26 cellular contexts compared by ENCODE assay signal in the genomic region with DNA sequence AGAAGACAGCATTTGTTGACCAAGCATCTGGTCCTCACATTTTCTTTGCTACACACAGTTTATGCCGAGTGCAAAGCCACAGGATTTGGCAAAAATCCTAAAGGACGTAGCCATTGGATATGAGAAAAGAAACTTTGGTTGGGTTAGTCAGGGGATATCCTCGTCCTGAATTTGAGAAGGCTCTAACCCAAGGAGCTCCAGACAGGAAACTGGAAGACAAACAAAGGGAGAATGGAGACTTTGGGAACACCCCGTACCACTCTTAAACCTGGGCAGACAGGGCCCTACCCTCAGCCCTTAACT.
A peak's percentile ranks its signal among the peaks of the same experiment; 100 is the strongest.
DNase-seq lines count a peak whose midpoint lies in the region; ATAC-seq and TF ChIP-seq lines count a peak whose summit lies in the region.
"Had no signal": no experiment of that assay in that cellular context is flagged by ENCODE, and none has a peak within 500 bp of the region (broad histone marks: within the 10 kb centered on the region; RNA-seq: fewer than 3 reads in every experiment).

No MANE protein-coding gene starts in this region.

- H3K9ac ChIP-seq in IMR-90 (ENCODE audit: low read depth, low read length) (no peak overlapping the region), Karpas-422 (ENCODE audit: low read length) (no peak overlapping the region)

- H2AFZ ChIP-seq in IMR-90 (replicated peaks; ENCODE audit: low read length, poor library complexity) (peak overlapping the region; percentile 27), Karpas-422 (ENCODE audit: low read length) (no peak overlapping the region)

- H3K36me3 ChIP-seq in BJ (ENCODE audit: control insufficient read depth, insufficient read depth, low read length) (no peaks in the 10 kb centered on the region), IMR-90 (ENCODE audit: control insufficient read depth, insufficient read depth, low read length) (no peaks in the 10 kb centered on the region), Karpas-422 (ENCODE audit: insufficient read depth, low read length) (no peaks in the 10 kb centered on the region)
- H3K36me3 ChIP-seq: heart right ventricle, ovary, right atrium auricular region had no signal

- H3K4me1 Mint-ChIP-seq in osteocyte (ENCODE audit: unreplicated experiment): peaks cover 53% of the 10 kb centered on the region
- no peaks in the 10 kb centered on the region for H3K4me1 Mint-ChIP-seq in activated T-cell treated with anti-CD3 and anti-CD28 coated beads, Interleukin-2, amount 50 U/mL, for 72 hours (ENCODE audit: low read depth)
- H3K4me1 Mint-ChIP-seq: activated naive CD8-positive, alpha-beta T cell treated with anti-CD3 and anti-CD28 coated beads, Interleukin-2, amount 10 ng/mL, durations not matched to agents 7 days and 5 days; CD4-positive, alpha-beta memory T cell; memory B cell; naive thymus-derived CD4-positive, alpha-beta T cell; stimulated activated naive CD8-positive, alpha-beta T cell treated with anti-CD3 and anti-CD28 coated beads, Interleukin-15, amount 100 ng/mL, for 72 hours had no signal

- H2BK20ac ChIP-seq in IMR-90 (ENCODE audit: low read depth, low read length): peak overlapping the region; percentile 77

- peak overlapping the region; percentile 58 for H2AK9ac ChIP-seq in IMR-90 (replicated peaks; ENCODE audit: low read depth, low read length, poor library complexity)

- H3K36me3 Mint-ChIP-seq in osteocyte (ENCODE audit: unreplicated experiment): peaks cover 5% of the 10 kb centered on the region
- H3K36me3 Mint-ChIP-seq in activated T-cell treated with anti-CD3 and anti-CD28 coated beads, Interleukin-2, amount 50 U/mL, for 72 hours (ENCODE audit: insufficient read depth in 2 of 2): no peaks in the 10 kb centered on the region
- H3K36me3 Mint-ChIP-seq: activated CD4-positive, alpha-beta memory T cell treated with anti-CD3 and anti-CD28 coated beads for 36 hours; activated naive CD8-positive, alpha-beta T cell treated with anti-CD3 and anti-CD28 coated beads, Interleukin-2, amount 10 ng/mL, durations not matched to agents 7 days and 5 days; brain; CD4-positive, alpha-beta memory T cell; memory B cell; naive thymus-derived CD4-positive, alpha-beta T cell; type B pancreatic cell had no signal

- no peaks in the 10 kb centered on the region for H3K79me1 ChIP-seq in IMR-90 (ENCODE audit: low read depth in 1 of 2, low read length in 2 of 2)

- no peak overlapping the region for H3K4me3 Mint-ChIP-seq in osteocyte (ENCODE audit: unreplicated experiment)
- H3K4me3 Mint-ChIP-seq in activated T-cell treated with anti-CD3 and anti-CD28 coated beads, Interleukin-2, amount 50 U/mL, for 72 hours: no peak overlapping the region
- H3K4me3 Mint-ChIP-seq: activated CD4-positive, alpha-beta memory T cell treated with anti-CD3 and anti-CD28 coated beads for 36 hours; activated naive CD8-positive, alpha-beta T cell treated with anti-CD3 and anti-CD28 coated beads, Interleukin-2, amount 10 ng/mL, durations not matched to agents 7 days and 5 days; brain; CD4-positive, alpha-beta memory T cell; memory B cell; naive thymus-derived CD4-positive, alpha-beta T cell; stimulated activated naive CD8-positive, alpha-beta T cell treated with anti-CD3 and anti-CD28 coated beads, Interleukin-15, amount 100 ng/mL, for 72 hours; type B pancreatic cell had no signal

- CTCF ChIA-PET in BJ (lab: Yijun Ruan, JAX): interaction anchor here (0.7 to 8.5 kb wide), 17 partner anchors 8 to 1063 kb away, joined by 3 to 112 read pairs (median 4); no protein-coding TSS in a partner anchor
- CTCF ChIA-PET in IMR-90 (lab: Yijun Ruan, JAX): interaction anchor here (0.7 to 2.2 kb wide), 3 partner anchors 169 to 281 kb away, joined by 3 to 8 read pairs (median 7); no protein-coding TSS in a partner anchor

- H4K20me1 ChIP-seq in IMR-90 (ENCODE audit: insufficient read depth, low read length) (no peaks in the 10 kb centered on the region), Karpas-422 (ENCODE audit: insufficient read depth, low read depth, low read length) (no peaks in the 10 kb centered on the region)

- DNase-seq in BJ (ENCODE audit: low read depth) (peak; percentile 63), IMR-90 (peak; percentile 64), cerebellar cortex (ENCODE audit: low spot score) (peak; percentile 31), osteocyte (ENCODE audit: extremely low spot score, unreplicated experiment) (no peak), Karpas-422 (no peak)
- no peak for DNase-seq in activated T-cell treated with anti-CD3 and anti-CD28 coated beads, Interleukin-2, amount 50 U/mL, for 72 hours
- no peak for DNase-seq in stimulated activated CD4-positive, alpha-beta T cell treated with anti-CD3 and anti-CD28 coated beads, Interleukin-1b, Interleukin-23, amount 100 ng/mL, for 48 hours
- DNase-seq: activated CD4-positive, alpha-beta memory T cell treated with anti-CD3 and anti-CD28 coated beads for 36 hours; activated effector memory CD4-positive, alpha-beta T cell treated with Interleukin-2 at 50 U/mL for 16 hours; activated naive CD8-positive, alpha-beta T cell treated with anti-CD3 and anti-CD28 coated beads, Interleukin-2, amount 10 ng/mL, durations not matched to agents 7 days and 5 days; CD4-positive, alpha-beta memory T cell; cortex of kidney; DMS79; heart right ventricle; left cardiac atrium; naive thymus-derived CD4-positive, alpha-beta T cell; NCI-H1694 treated with DMSO at 0.1 percent for 48 hours; NCI-H69; ovary; stimulated activated CD4-positive, alpha-beta T cell treated with anti-CD3 and anti-CD28 coated beads, Interleukin-12 subunit alpha, Interleukin-12 subunit beta, amount 100 ng/mL, for 4 hours; stimulated activated naive CD8-positive, alpha-beta T cell treated with anti-CD3 and anti-CD28 coated beads, Interleukin-15, amount 100 ng/mL, for 72 hours had no signal

- no peaks in the 10 kb centered on the region for H3K9me2 ChIP-seq in Karpas-422 (replicated peaks; ENCODE audit: insufficient read depth, low read length)

- H4K91ac ChIP-seq in IMR-90 (ENCODE audit: insufficient read depth, low read depth, low read length): peak overlapping the region; percentile 91

- TF ChIP-seq CTCF in BJ (IDR thresholded peaks at IDR 0.05; ENCODE audit: insufficient read depth, low read depth, low read length) (no peak), IMR-90 (conservative IDR thresholded peaks at IDR 0.05; ENCODE audit: low read depth, low read length) (no peak), osteocyte (IDR thresholded peaks at IDR 0.05) (no peak)

- no peak overlapping the region for H3K56ac ChIP-seq in IMR-90 (ENCODE audit: extremely low read depth, insufficient read depth, low read length)

- in situ Hi-C loops in IMR-90 (cut with MboI; ENCODE audit: low sequenced_read_pairs): no loop called here

- no peaks in the 10 kb centered on the region for H3K9me3 ChIP-seq in IMR-90 (ENCODE audit: control insufficient read depth, insufficient read depth, low read length)
- no peaks in the 10 kb centered on the region for H3K9me3 ChIP-seq in Karpas-422 (ENCODE audit: low read length)
- H3K9me3 ChIP-seq: heart right ventricle, ovary, right atrium auricular region had no signal

- no TSS peak for BruUV-seq in IMR-90 (replicated peaks; lab: Mats Ljungman, UMichigan)

- POLR2A ChIA-PET in BJ (lab: Charles Lee): no interaction called here
- POLR2A ChIA-PET in IMR-90 (lab: Charles Lee; ENCODE audit: unreplicated experiment): no interaction called here

- H3K14ac ChIP-seq in IMR-90 (replicated peaks; ENCODE audit: low read depth, low read length): peak overlapping the region; percentile 27

- no peak overlapping the region for H3K4me2 ChIP-seq in IMR-90 (ENCODE audit: low read depth, low read length)
- no peak overlapping the region for H3K4me2 ChIP-seq in Karpas-422 (ENCODE audit: low read depth, low read length, poor library complexity, severe bottlenecking)

- H3K18ac ChIP-seq in IMR-90 (ENCODE audit: low read depth, low read length): peak overlapping the region; percentile 62

- peak overlapping the region; percentile 87 for H2AK5ac ChIP-seq in IMR-90 (ENCODE audit: low read depth, low read length)

- H3K9me3 Mint-ChIP-seq in osteocyte (ENCODE audit: unreplicated experiment): peaks cover 3% of the 10 kb centered on the region
- no peaks in the 10 kb centered on the region for H3K9me3 Mint-ChIP-seq in activated T-cell treated with anti-CD3 and anti-CD28 coated beads, Interleukin-2, amount 50 U/mL, for 72 hours
- H3K9me3 Mint-ChIP-seq: activated CD4-positive, alpha-beta memory T cell treated with anti-CD3 and anti-CD28 coated beads for 36 hours; activated naive CD8-positive, alpha-beta T cell treated with anti-CD3 and anti-CD28 coated beads, Interleukin-2, amount 10 ng/mL, durations not matched to agents 7 days and 5 days; CD4-positive, alpha-beta memory T cell; memory B cell; naive thymus-derived CD4-positive, alpha-beta T cell; stimulated activated naive CD8-positive, alpha-beta T cell treated with anti-CD3 and anti-CD28 coated beads, Interleukin-15, amount 100 ng/mL, for 72 hours; type B pancreatic cell had no signal

- H2BK5ac ChIP-seq in IMR-90 (ENCODE audit: low read depth, low read length, poor library complexity, severe bottlenecking): peak overlapping the region; percentile 74

- H3K4me1 ChIP-seq in IMR-90 (ENCODE audit: control insufficient read depth, insufficient read depth, low read length) (peaks cover 16% of the 10 kb centered on the region; the same call in 1 of the 2 replicates), Karpas-422 (ENCODE audit: low read length) (no peaks in the 10 kb centered on the region)

- H3K27ac Mint-ChIP-seq in osteocyte (ENCODE audit: unreplicated experiment): peak overlapping the region; percentile 96
- no peak overlapping the region for H3K27ac Mint-ChIP-seq in activated T-cell treated with anti-CD3 and anti-CD28 coated beads, Interleukin-2, amount 50 U/mL, for 72 hours
- H3K27ac Mint-ChIP-seq: activated CD4-positive, alpha-beta memory T cell treated with anti-CD3 and anti-CD28 coated beads for 36 hours; activated naive CD8-positive, alpha-beta T cell treated with anti-CD3 and anti-CD28 coated beads, Interleukin-2, amount 10 ng/mL, durations not matched to agents 7 days and 5 days; CD4-positive, alpha-beta memory T cell; memory B cell; stimulated activated naive CD8-positive, alpha-beta T cell treated with anti-CD3 and anti-CD28 coated beads, Interleukin-15, amount 100 ng/mL, for 72 hours; type B pancreatic cell had no signal

- H2BK120ac ChIP-seq in IMR-90 (ENCODE audit: low read depth, low read length): peak overlapping the region; percentile 92

- peak overlapping the region; percentile 79 for H3K4ac ChIP-seq in IMR-90 (ENCODE audit: low read depth, low read length)

- 0 out of 2 replicates have a peak overlapping the region, but pooled peaks have one; percentile 20 for H3K23ac ChIP-seq in IMR-90 (ENCODE audit: low read depth, low read length)

- intact Hi-C loops in IMR-90 (cut with micrococcal nuclease): loop anchor here (5.0 to 10.0 kb wide), 3 partner anchors 80 to 863 kb away; no protein-coding TSS in a partner anchor

- peak overlapping the region; percentile 81 for H2BK15ac ChIP-seq in IMR-90 (ENCODE audit: low read depth, low read length)

- no CpG with 5 or more reads among the region's 4 CpGs for WGBS in IMR-90 (ENCODE audit: extremely low coverage in 2 of 2, insufficient read length in 1 of 2), 2 experiments

- H3K27ac ChIP-seq in IMR-90 (ENCODE audit: insufficient read depth, low read length) (no peak overlapping the region; the same call in 1 of the 2 replicates), Karpas-422 (ENCODE audit: low read length) (no peak overlapping the region)
- H3K27ac ChIP-seq: heart right ventricle, ovary, right atrium auricular region had no signal

- dilution Hi-C loops in IMR-90 (cut with HindIII; ENCODE audit: low sequenced_read_pairs, unreplicated experiment): no loop called here

- no peaks in the 10 kb centered on the region; the same call in 1 of the 2 replicates for H3K27me3 ChIP-seq in BJ (ENCODE audit: control insufficient read depth, insufficient read depth, low read length)
- peaks cover 3% of the 10 kb centered on the region; the same call in 1 of the 2 replicates for H3K27me3 ChIP-seq in IMR-90 (ENCODE audit: control insufficient read depth, insufficient read depth, low read length)
- no peaks in the 10 kb centered on the region for H3K27me3 ChIP-seq in Karpas-422 (ENCODE audit: low read length)
- H3K27me3 ChIP-seq: heart right ventricle, ovary, right atrium auricular region had no signal

- no peaks in the 10 kb centered on the region for H3K79me2 ChIP-seq in Karpas-422 (ENCODE audit: low read length)

- H3K4me3 ChIP-seq in BJ (ENCODE audit: low read depth, low read length) (no peak overlapping the region), IMR-90 (ENCODE audit: insufficient read depth, low read depth, low read length) (no peak overlapping the region), Karpas-422 (ENCODE audit: low read length) (no peak overlapping the region)
- H3K4me3 ChIP-seq: heart right ventricle, ovary, right atrium auricular region had no signal

- ATAC-seq in IMR-90 (ENCODE audit: low read depth) (no peak), HG03280 (IDR thresholded peaks at IDR 0.05; ENCODE audit: unreplicated experiment) (no peak)
- no peak for ATAC-seq in activated T-cell treated with anti-CD3 and anti-CD28 coated beads, Interleukin-2, amount 50 U/mL, for 72 hours (replicated peaks in 1 of 2)
- ATAC-seq: naive thymus-derived CD4-positive, alpha-beta T cell; stimulated activated naive CD8-positive, alpha-beta T cell treated with anti-CD3 and anti-CD28 coated beads, Interleukin-15, amount 100 ng/mL, for 72 hours had no signal

- H3K9me1 ChIP-seq in IMR-90 (ENCODE audit: insufficient read depth, low read length): peaks cover 10% of the 10 kb centered on the region; the same call in 1 of the 2 replicates

- TF ChIP-seq RAD21 in IMR-90 (IDR thresholded peaks at IDR 0.05; ENCODE audit: low read length): no peak

- no peak for TF ChIP-seq POLR2A in IMR-90 (IDR thresholded peaks at IDR 0.05; ENCODE audit: low read depth, low read length)

- peak overlapping the region; percentile 46 for H4K5ac ChIP-seq in IMR-90 (ENCODE audit: low read depth, low read length)

- peak overlapping the region; percentile 45 to 57 for H4K8ac ChIP-seq in IMR-90 (ENCODE audit: low read depth in 2 of 2, low read length in 2 of 2)

- no peaks in the 10 kb centered on the region for H3K27me3 Mint-ChIP-seq in osteocyte (ENCODE audit: unreplicated experiment)
- peaks cover 39% of the 10 kb centered on the region for H3K27me3 Mint-ChIP-seq in activated T-cell treated with anti-CD3 and anti-CD28 coated beads, Interleukin-2, amount 50 U/mL, for 72 hours (ENCODE audit: low read depth)

Comparison
In these comparisons a context has a peak if more than half of its experiments do, and no peak if none do; other contexts are left out.
1. DNase-seq: peak in BJ (single experiment), IMR-90 (single experiment) and cerebellar cortex (single experiment); none in osteocyte (single experiment), activated T-cell treated with anti-CD3 and anti-CD28 coated beads, Interleukin-2, amount 50 U/mL, for 72 hours (0 of 2), Karpas-422 (single experiment) and stimulated activated CD4-positive, alpha-beta T cell treated with anti-CD3 and anti-CD28 coated beads, Interleukin-1b, Interleukin-23, amount 100 ng/mL, for 48 hours (single experiment).